21 cellular contexts compared by ENCODE assay signal in genomic region chr6:97919631-97920030, GRCh38.
"Had no signal": no experiment of that assay in that cellular context is flagged by ENCODE, and none has a peak within 500 bp of the region (broad histone marks: within the 10 kb centered on the region; RNA-seq: fewer than 3 reads in every experiment).

No MANE protein-coding gene starts in this region.

- H3K4me1 ChIP-seq: gastroesophageal sphincter, heart left ventricle, spleen, tibial artery had no signal

- H3K27ac Mint-ChIP-seq: activated CD4-positive, alpha-beta T cell treated with anti-CD3 and anti-CD28 coated beads, Interleukin-2, amount 10 ng/mL, durations not matched to agents 7 days and 5 days; activated CD8-positive, alpha-beta T cell treated with anti-CD3 and anti-CD28 coated beads, Interleukin-2, amount 10 ng/mL, durations not matched to agents 7 days and 5 days; activated naive CD8-positive, alpha-beta T cell treated with anti-CD3 and anti-CD28 coated beads, Interleukin-2, amount 10 ng/mL, durations not matched to agents 7 days and 5 days; activated T-cell treated with anti-CD3 and anti-CD28 coated beads, Interleukin-2, amount 50 U/mL, for 24 hours; activated T-helper 2 cell treated with anti-CD3 and anti-CD28 coated beads, Interferon-gamma antibody, Interleukin-2, Interleukin-4, amounts not matched to agents 10 μg/mL and 5 μg/mL and 100 μg/mL, durations not matched to agents 14 hours and 24 hours and 36 hours; naive thymus-derived CD8-positive, alpha-beta T cell had no signal

- H3K4me1 Mint-ChIP-seq: activated CD4-positive, alpha-beta T cell treated with anti-CD3 and anti-CD28 coated beads, Interleukin-2, amount 10 ng/mL, durations not matched to agents 7 days and 5 days; activated naive CD8-positive, alpha-beta T cell treated with anti-CD3 and anti-CD28 coated beads, Interleukin-2, amount 10 ng/mL, durations not matched to agents 7 days and 5 days; naive thymus-derived CD8-positive, alpha-beta T cell had no signal

- FAIRE-seq: endometrium, urothelium cell line had no signal

- H3K36me3 Mint-ChIP-seq: activated naive CD8-positive, alpha-beta T cell treated with anti-CD3 and anti-CD28 coated beads, Interleukin-2, amount 10 ng/mL, durations not matched to agents 7 days and 5 days; naive thymus-derived CD8-positive, alpha-beta T cell had no signal

- DNase-seq: activated CD4-positive, alpha-beta T cell treated with anti-CD3 and anti-CD28 coated beads, Interleukin-2, amount 10 ng/mL, durations not matched to agents 7 days and 5 days; activated CD8-positive, alpha-beta T cell treated with anti-CD3 and anti-CD28 coated beads, Interleukin-2, amount 10 ng/mL, durations not matched to agents 7 days and 5 days; activated naive CD4-positive, alpha-beta T cell treated with Interleukin-2 at 50 U/mL for 16 hours; activated naive CD8-positive, alpha-beta T cell treated with anti-CD3 and anti-CD28 coated beads, Interleukin-2, amount 10 ng/mL, durations not matched to agents 7 days and 5 days; activated T-cell treated with anti-CD3 and anti-CD28 coated beads, Interleukin-2, amount 50 U/mL, for 24 hours; amygdala; brain microvascular endothelial cell; cortex of kidney; heart left ventricle; mesenchymal stem cell; naive thymus-derived CD8-positive, alpha-beta T cell; nucleus accumbens; spleen; stimulated activated naive CD4-positive, alpha-beta T cell treated with Interleukin-2 at 50 U/mL for 16 hours; T1000; tibial artery had no signal

- H3K36me3 ChIP-seq: brain microvascular endothelial cell, gastroesophageal sphincter, heart left ventricle, spleen, tibial artery had no signal

- H3K27me3 ChIP-seq: brain microvascular endothelial cell, heart left ventricle, spleen, tibial artery had no signal

- ATAC-seq: activated CD4-positive, CD25-positive, alpha-beta regulatory T cell treated with anti-CD3 and anti-CD28 coated beads, Interleukin-2, amount 50 U/mL, for 24 hours; activated CD8-positive, alpha-beta T cell treated with anti-CD3 and anti-CD28 coated beads, Interleukin-2, amount 10 ng/mL, durations not matched to agents 7 days and 5 days; gastroesophageal sphincter; heart left ventricle; naive thymus-derived CD8-positive, alpha-beta T cell had no signal

- H3K27me3 Mint-ChIP-seq: activated CD4-positive, alpha-beta T cell treated with anti-CD3 and anti-CD28 coated beads, Interleukin-2, amount 10 ng/mL, durations not matched to agents 7 days and 5 days; activated naive CD8-positive, alpha-beta T cell treated with anti-CD3 and anti-CD28 coated beads, Interleukin-2, amount 10 ng/mL, durations not matched to agents 7 days and 5 days; activated T-cell treated with anti-CD3 and anti-CD28 coated beads, Interleukin-2, amount 50 U/mL, for 24 hours; naive thymus-derived CD8-positive, alpha-beta T cell had no signal

- H3K4me3 Mint-ChIP-seq: activated CD4-positive, alpha-beta T cell treated with anti-CD3 and anti-CD28 coated beads, Interleukin-2, amount 10 ng/mL, durations not matched to agents 7 days and 5 days; activated CD8-positive, alpha-beta T cell treated with anti-CD3 and anti-CD28 coated beads, Interleukin-2, amount 10 ng/mL, durations not matched to agents 7 days and 5 days; activated naive CD8-positive, alpha-beta T cell treated with anti-CD3 and anti-CD28 coated beads, Interleukin-2, amount 10 ng/mL, durations not matched to agents 7 days and 5 days; activated T-cell treated with anti-CD3 and anti-CD28 coated beads, Interleukin-2, amount 50 U/mL, for 24 hours; naive thymus-derived CD8-positive, alpha-beta T cell had no signal

- H3K4me3 ChIP-seq: gastroesophageal sphincter, heart left ventricle, spleen, tibial artery had no signal

- H3K27ac ChIP-seq: brain microvascular endothelial cell, gastroesophageal sphincter, heart left ventricle, spleen, tibial artery had no signal

- H3K9me3 ChIP-seq: gastroesophageal sphincter, heart left ventricle, spleen, tibial artery had no signal

- H3K9me3 Mint-ChIP-seq: activated CD4-positive, alpha-beta T cell treated with anti-CD3 and anti-CD28 coated beads, Interleukin-2, amount 10 ng/mL, durations not matched to agents 7 days and 5 days; activated naive CD8-positive, alpha-beta T cell treated with anti-CD3 and anti-CD28 coated beads, Interleukin-2, amount 10 ng/mL, durations not matched to agents 7 days and 5 days; activated T-cell treated with anti-CD3 and anti-CD28 coated beads, Interleukin-2, amount 50 U/mL, for 24 hours; activated T-helper 2 cell treated with anti-CD3 and anti-CD28 coated beads, Interferon-gamma antibody, Interleukin-2, Interleukin-4, amounts not matched to agents 10 μg/mL and 5 μg/mL and 100 μg/mL, durations not matched to agents 14 hours and 24 hours and 36 hours had no signal
